In the genomic region with DNA sequence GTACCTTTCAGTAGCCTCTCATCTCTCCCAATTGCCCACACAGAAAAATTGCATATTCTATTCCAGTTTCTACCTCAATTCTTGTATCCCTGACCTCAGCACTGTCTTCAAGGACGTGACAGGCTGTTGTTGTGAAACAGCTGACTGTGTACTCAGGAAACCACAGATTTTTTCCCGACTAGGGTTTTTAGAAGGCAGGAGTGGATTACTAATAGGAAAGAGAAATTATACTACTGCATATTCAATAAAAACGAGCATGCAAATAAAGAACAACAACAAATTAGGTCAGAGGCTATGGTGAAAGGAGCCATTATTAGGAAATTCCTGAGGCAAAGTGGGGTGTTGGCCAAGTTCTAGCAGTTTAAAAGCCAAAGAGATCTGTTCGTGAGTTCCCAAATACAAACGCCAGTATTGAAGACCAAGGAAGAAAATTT, we compare ENCODE assay signal across 11 cellular contexts.
DNase-seq lines count a peak whose midpoint lies in the region; ATAC-seq, FAIRE-seq and TF ChIP-seq lines count a peak whose summit lies in the region.
"Had no signal": no experiment of that assay in that cellular context is flagged by ENCODE, and none has a peak within 500 bp of the region (broad histone marks: within the 10 kb centered on the region; RNA-seq: fewer than 3 reads in every experiment).

No MANE protein-coding gene starts in this region.

- H4K20me1 ChIP-seq in smooth muscle cell (ENCODE audit: low read depth) = peaks cover 8% of the 10 kb centered on the region

- no peak overlapping the region for H3K9ac ChIP-seq in smooth muscle cell (ENCODE audit: low read depth)

- H3K27me3 ChIP-seq in bronchial epithelial cell (ENCODE audit: control insufficient read depth, insufficient read depth, low read length) (no peaks in the 10 kb centered on the region), smooth muscle cell (ENCODE audit: low read depth) (no peaks in the 10 kb centered on the region)

- WGBS in smooth muscle cell (ENCODE audit: low lambda C conversion rate) = 70% methylated on average over 5 of the region's 5 CpGs

- no peak overlapping the region for H3K27ac ChIP-seq in smooth muscle cell (ENCODE audit: low read depth)

- H3K4me2 ChIP-seq in smooth muscle cell = peak overlapping the region; percentile 3

- H3K4me3 ChIP-seq in bronchial epithelial cell (ENCODE audit: low read depth, low read length) = no peak overlapping the region
- no peak overlapping the region for H3K4me3 ChIP-seq in smooth muscle cell

- TF ChIP-seq CTCF in bronchial epithelial cell (IDR thresholded peaks at IDR 0.05; ENCODE audit: insufficient read depth, low read length, severe bottlenecking) (no peak), smooth muscle cell (IDR thresholded peaks at IDR 0.05; ENCODE audit: borderline replicate concordance, insufficient read depth, poor library complexity, severe bottlenecking) (no peak)

- FAIRE-seq in bronchial epithelial cell (lab: Jason Lieb, UNC) = no peak

- ATAC-seq in HG02840 (IDR thresholded peaks at IDR 0.05; ENCODE audit: low FRiP score, unreplicated experiment) (no peak), HG02870 (IDR thresholded peaks at IDR 0.05; ENCODE audit: unreplicated experiment) (no peak), HG02981 (IDR thresholded peaks at IDR 0.05; ENCODE audit: unreplicated experiment) (no peak)

- no peaks in the 10 kb centered on the region for H3F3A ChIP-seq in smooth muscle cell (ENCODE audit: low read depth)

- H3K4me1 ChIP-seq in smooth muscle cell (ENCODE audit: low read depth) = no peaks in the 10 kb centered on the region

- DNase-seq in H4 (ENCODE audit: low spot score) = peak; percentile 13
- peak; percentile 71 for DNase-seq in bronchial epithelial cell (ENCODE audit: low read depth)
- peak; percentile 50 to 88 for DNase-seq in hippocampal formation (lab: John Stamatoyannopoulos, UW)
- no peak for DNase-seq in smooth muscle cell (lab: John Stamatoyannopoulos, UW; ENCODE audit: unreplicated experiment)
- no peak for DNase-seq in NCI-H2171 (lab: John Stamatoyannopoulos, UW)
- DNase-seq: activated effector memory CD4-positive, alpha-beta T cell treated with anti-CD3 and anti-CD28 coated beads, Interleukin-2, amount 50 U/mL, for 16 hours; DMS79 treated with DMSO at 0.1 percent for 48 hours; NCI-H2107 had no signal

- H3K36me3 ChIP-seq in bronchial epithelial cell (ENCODE audit: control insufficient read depth, insufficient read depth, low read length) (no peaks in the 10 kb centered on the region), smooth muscle cell (ENCODE audit: low read depth) (no peaks in the 10 kb centered on the region)

- H2AFZ ChIP-seq in smooth muscle cell (ENCODE audit: low read depth) = no peak overlapping the region

- peaks cover 8% of the 10 kb centered on the region for H3K79me2 ChIP-seq in smooth muscle cell (ENCODE audit: low read depth)

- H3K9me3 ChIP-seq in smooth muscle cell (replicated peaks; ENCODE audit: low read depth) = no peaks in the 10 kb centered on the region

Comparison
In these comparisons a context has a peak if more than half of its experiments do, and no peak if none do; other contexts are left out.
1. DNase-seq: peak in H4 (single experiment), bronchial epithelial cell (single experiment) and hippocampal formation (2 of 2); none in smooth muscle cell (single experiment) and NCI-H2171 (single experiment).